ENCODE assay signal across 8 cellular contexts in the genomic region with DNA sequence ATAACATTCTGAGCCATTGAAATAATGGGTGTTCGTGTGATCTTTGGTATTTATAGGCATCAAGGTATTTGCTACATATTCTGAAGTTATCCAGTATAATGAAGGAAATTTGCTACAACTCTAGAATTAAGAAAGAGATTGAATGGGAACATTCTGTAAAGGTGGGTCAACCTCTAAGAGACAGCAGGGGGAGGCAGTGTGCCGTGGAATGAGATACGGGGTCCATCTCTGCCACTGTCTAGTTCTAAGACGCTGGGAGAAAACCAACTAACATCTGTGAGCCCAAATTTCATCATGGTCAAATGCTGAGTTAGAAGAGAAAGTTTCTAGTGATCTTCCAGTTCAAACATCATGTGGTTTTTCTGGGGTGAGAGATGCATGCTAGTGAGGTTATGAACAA.
A peak's percentile ranks its signal among the peaks of the same experiment; 100 is the strongest.
DNase-seq lines count a peak whose midpoint lies in the region; ATAC-seq, FAIRE-seq and TF ChIP-seq lines count a peak whose summit lies in the region.

No MANE protein-coding gene starts in this region.

- H3K27ac ChIP-seq in HepG2 (ENCODE audit: extremely low read length, insufficient read depth, low read length): no peak overlapping the region
- H3K27ac ChIP-seq in CD4-positive, alpha-beta T cell (ENCODE audit: low read depth, low read length): no peak overlapping the region

- no peaks in the 10 kb centered on the region for H3K79me2 ChIP-seq in HepG2 (ENCODE audit: insufficient read depth, low read length)

- peak; percentile 39; the same call in 1 of the 2 replicates for TF ChIP-seq RAD21 in HepG2 (CRISPR knock-in tag; IDR thresholded peaks at IDR 0.05)

- in situ Hi-C loops in HepG2 (cut with HindIII; ENCODE audit: extremely low pct_ligation_motif_present, low pct_unique_long_range_greater_than_20kb): no loop called here
- in situ Hi-C loops in G401 (cut with HindIII; ENCODE audit: low sequenced_read_pairs): no loop called here

- WGBS in HepG2 (ENCODE audit: low lambda C conversion rate): under 1% methylated on average over 4 of the region's 4 CpGs

- no peak overlapping the region for H3K4me3 Mint-ChIP-seq in CD4-positive, alpha-beta T cell

- intact Hi-C loops in HepG2 (cut with micrococcal nuclease; ENCODE audit: unreplicated experiment): no loop called here
- intact Hi-C loops in CD4-positive, alpha-beta T cell (cut with DNase I, micrococcal nuclease): no loop called here

- no peaks in the 10 kb centered on the region for H3K27me3 Mint-ChIP-seq in CD4-positive, alpha-beta T cell

- no peak overlapping the region for H3K27ac Mint-ChIP-seq in CD4-positive, alpha-beta T cell

- TF ChIP-seq EP300 in HepG2 (IDR thresholded peaks at IDR 0.05; ENCODE audit: low read depth in 2 of 2, low read length in 2 of 2) (no peak), HepG2 (CRISPR knock-in tag; IDR thresholded peaks at IDR 0.05; ENCODE audit: borderline replicate concordance) (no peak)

- no peaks in the 10 kb centered on the region for H3K4me1 Mint-ChIP-seq in CD4-positive, alpha-beta T cell (ENCODE audit: low read depth)

- H2AFZ ChIP-seq in HepG2 (ENCODE audit: low read length): no peak overlapping the region

- peaks cover 9% of the 10 kb centered on the region for H3K9me3 Mint-ChIP-seq in CD4-positive, alpha-beta T cell

- peak; percentile 42 for TF ChIP-seq CTCF in D721Med (IDR thresholded peaks at IDR 0.05; ENCODE audit: insufficient read depth, missing control alignments)
- TF ChIP-seq CTCF in HepG2 (CRISPR knock-in tag; IDR thresholded peaks at IDR 0.05): peak; percentile 66
- TF ChIP-seq CTCF in CD4-positive, alpha-beta T cell (IDR thresholded peaks at IDR 0.05): no peak

- no peaks in the 10 kb centered on the region for H3K36me3 ChIP-seq in HepG2 (replicated peaks in 1 of 2; ENCODE audit: control insufficient read depth in 1 of 2, insufficient read depth in 2 of 2, low read length in 2 of 2)

- no peak for DNase-seq in D721Med (ENCODE audit: insufficient read length, low spot score)
- peak; percentile 7 for DNase-seq in SKM-1 treated with dmso at 0.1 percent for 144 hours (lab: John Stamatoyannopoulos, UW; ENCODE audit: unreplicated experiment)
- DNase-seq in HepG2 (ENCODE audit: low spot score): peak; percentile 1
- DNase-seq in stimulated activated naive CD8-positive, alpha-beta T cell treated with anti-CD3 and anti-CD28 coated beads, Interleukin-15, Interleukin-2, amounts not matched to agents 100 U/mL and 50 U/mL, for 24 hours: no peak
- no peak for DNase-seq in CD4-positive, alpha-beta T cell
- no peak for DNase-seq in G401 (ENCODE audit: low spot score)

- no peak overlapping the region for H3K4me3 ChIP-seq in HepG2 (replicated peaks in 1 of 3; ENCODE audit: insufficient read depth in 1 of 3, low read depth in 2 of 3, low read length in 3 of 3)

- H3K9ac ChIP-seq in HepG2 (ENCODE audit: insufficient read depth, low read depth, low read length): no peak overlapping the region

- H3K4me1 ChIP-seq in HepG2 (ENCODE audit: insufficient read depth, low read length): no peaks in the 10 kb centered on the region

- no TSS peak for BruUV-seq in HepG2 (replicated peaks; lab: Mats Ljungman, UMichigan)

- H3K9me3 ChIP-seq in HepG2 (ENCODE audit: low read length): peaks cover 1% of the 10 kb centered on the region; the same call in 1 of the 2 replicates
- no peaks in the 10 kb centered on the region for H3K9me3 ChIP-seq in CD4-positive, alpha-beta T cell (ENCODE audit: control insufficient read depth, low read length)

- ATAC-seq in GM19452 (IDR thresholded peaks at IDR 0.05; ENCODE audit: unreplicated experiment): peak; percentile 94
- peak; percentile 94 for ATAC-seq in HG03378 (IDR thresholded peaks at IDR 0.05; ENCODE audit: unreplicated experiment)
- peak; percentile 66 for ATAC-seq in HepG2
- no peak for ATAC-seq in stimulated activated naive CD8-positive, alpha-beta T cell treated with anti-CD3 and anti-CD28 coated beads, Interleukin-15, Interleukin-2, amounts not matched to agents 100 U/mL and 50 U/mL, for 24 hours
- no peak for ATAC-seq in CD4-positive, alpha-beta T cell (ENCODE audit: poor library complexity)

- TF ChIP-seq POLR2A in HepG2 (IDR thresholded peaks at IDR 0.05; ENCODE audit: insufficient read depth in 1 of 2, low read depth in 2 of 2, low read length in 2 of 2): no peak

- POLR2A ChIA-PET in HepG2 (lab: Yijun Ruan, JAX): no interaction called here
- POLR2A ChIA-PET in CD4-positive, alpha-beta T cell (lab: Charles Lee): no interaction called here

- no peak for FAIRE-seq in D721Med (lab: Jason Lieb, UNC)
- no peak for FAIRE-seq in HepG2 (lab: Jason Lieb, UNC)

- CTCF ChIA-PET in HepG2 (lab: Yijun Ruan, JAX; ENCODE audit: low intra/inter-chr PET ratio, low total read pairs): interaction anchor here (1.2 kb wide), 1 partner anchor 1019 kb away, joined by 5 read pairs; no protein-coding TSS in a partner anchor
- CTCF ChIA-PET in CD4-positive, alpha-beta T cell (lab: Charles Lee): no interaction called here

- H3K27me3 ChIP-seq in HepG2 (ENCODE audit: control insufficient read depth in 1 of 2, insufficient read depth in 2 of 2, low read length in 2 of 2): no peaks in the 10 kb centered on the region
- H3K27me3 ChIP-seq in CD4-positive, alpha-beta T cell (ENCODE audit: control insufficient read depth, insufficient read depth, low read length): no peaks in the 10 kb centered on the region

- H4K20me1 ChIP-seq in HepG2 (ENCODE audit: insufficient read depth, low read length): no peaks in the 10 kb centered on the region

- H3K4me2 ChIP-seq in HepG2 (ENCODE audit: low read depth, low read length): no peak overlapping the region

- H3K36me3 Mint-ChIP-seq in CD4-positive, alpha-beta T cell (ENCODE audit: low read depth): no peaks in the 10 kb centered on the region

TF ChIP-seq in HepG2, 621 proteins besides CTCF, POLR2A, EP300 and RAD21:
- TF ChIP-seq MTF2 (CRISPR knock-in tag; IDR thresholded peaks at IDR 0.05; ENCODE audit: borderline replicate concordance) (no peak), ZNF563 (CRISPR knock-in tag; IDR thresholded peaks at IDR 0.05) (no peak), ZNF264 (CRISPR knock-in tag; IDR thresholded peaks at IDR 0.05) (no peak), KLF13 (CRISPR knock-in tag; IDR thresholded peaks at IDR 0.05) (no peak), STAG1 (CRISPR knock-in tag; IDR thresholded peaks at IDR 0.05) (peak; percentile 80), KLF6 (CRISPR knock-in tag; IDR thresholded peaks at IDR 0.05) (no peak), SMC3 (IDR thresholded peaks at IDR 0.05; ENCODE audit: low read length) (peak; percentile 62; the same call in 1 of the 2 replicates)
- TF ChIP-seq, protein P1, sequence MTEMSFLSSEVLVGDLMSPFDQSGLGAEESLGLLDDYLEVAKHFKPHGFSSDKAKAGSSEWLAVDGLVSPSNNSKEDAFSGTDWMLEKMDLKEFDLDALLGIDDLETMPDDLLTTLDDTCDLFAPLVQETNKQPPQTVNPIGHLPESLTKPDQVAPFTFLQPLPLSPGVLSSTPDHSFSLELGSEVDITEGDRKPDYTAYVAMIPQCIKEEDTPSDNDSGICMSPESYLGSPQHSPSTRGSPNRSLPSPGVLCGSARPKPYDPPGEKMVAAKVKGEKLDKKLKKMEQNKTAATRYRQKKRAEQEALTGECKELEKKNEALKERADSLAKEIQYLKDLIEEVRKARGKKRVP (CRISPR knock-in tag; IDR thresholded peaks at IDR 0.05): no peak

Comparison
In these comparisons a context has a peak if more than half of its experiments do, and no peak if none do; other contexts are left out.
1. DNase-seq: peak in SKM-1 treated with dmso at 0.1 percent for 144 hours (single experiment) and HepG2 (single experiment); none in D721Med (single experiment), stimulated activated naive CD8-positive, alpha-beta T cell treated with anti-CD3 and anti-CD28 coated beads, Interleukin-15, Interleukin-2, amounts not matched to agents 100 U/mL and 50 U/mL, for 24 hours (single experiment), CD4-positive, alpha-beta T cell (0 of 10) and G401 (single experiment).
2. ATAC-seq: peak in GM19452 (single experiment), HG03378 (single experiment) and HepG2 (single experiment); none in stimulated activated naive CD8-positive, alpha-beta T cell treated with anti-CD3 and anti-CD28 coated beads, Interleukin-15, Interleukin-2, amounts not matched to agents 100 U/mL and 50 U/mL, for 24 hours (single experiment) and CD4-positive, alpha-beta T cell (single experiment).